8 cellular contexts compared by ENCODE assay signal in genomic region chr14:92122351-92122677, GRCh38. TPM values are rescaled to one million over a fixed set of nuclear protein-coding genes. Genes with fewer than 3 reads are reported as not detected.
DNase-seq lines count a peak whose midpoint lies in the region; ATAC-seq and TF ChIP-seq lines count a peak whose summit lies in the region.

No MANE protein-coding gene starts in this region.

- no peaks in the 10 kb centered on the region for H3K27me3 Mint-ChIP-seq in effector memory CD8-positive, alpha-beta T cell
- H3K27me3 Mint-ChIP-seq in memory B cell: no peaks in the 10 kb centered on the region

- peaks cover 10 to 52% (median 17%) of the 10 kb centered on the region in 4 donors for H3K4me1 ChIP-seq in transverse colon

- WGBS in transverse colon (ENCODE audit: low coverage in 1 of 2), 2 donors: 0% methylated on average over 13 to 22 of the region's 22 CpGs

- peak overlapping the region; percentile 99 for H3K4me3 Mint-ChIP-seq in effector memory CD8-positive, alpha-beta T cell
- H3K4me3 Mint-ChIP-seq in memory B cell: peak overlapping the region; percentile 98

- ATAC-seq in HG02642 (IDR thresholded peaks at IDR 0.05; ENCODE audit: poor library complexity, unreplicated experiment): peak; percentile 14
- peak; percentile 2 for ATAC-seq in effector memory CD8-positive, alpha-beta T cell (replicated peaks)
- ATAC-seq in memory B cell (ENCODE audit: low read depth): peak; percentile 7
- no peak for ATAC-seq in HG03457 (IDR thresholded peaks at IDR 0.05; ENCODE audit: unreplicated experiment)

- peaks cover 0 to 18% (median 0%) of the 10 kb centered on the region in 4 donors for H3K36me3 ChIP-seq in transverse colon

- TF ChIP-seq EP300 in transverse colon (IDR thresholded peaks at IDR 0.05; ENCODE audit: low read depth): no peak

- H3K36me3 Mint-ChIP-seq in effector memory CD8-positive, alpha-beta T cell (ENCODE audit: insufficient read depth): peaks cover 27% of the 10 kb centered on the region
- H3K36me3 Mint-ChIP-seq in memory B cell: peaks cover 9% of the 10 kb centered on the region

- in situ Hi-C loops in transverse colon (cut with MboI; ENCODE audit: low pct_ligation_motif_present in 1 of 4, low pct_unique_long_range_greater_than_20kb in 1 of 4, low sequenced_read_pairs in 3 of 4): no loop called here

- TF ChIP-seq POLR2A in transverse colon (IDR thresholded peaks at IDR 0.05): no peak

- H3K4me1 Mint-ChIP-seq in effector memory CD8-positive, alpha-beta T cell (ENCODE audit: low read depth in 2 of 2): peaks cover 27 to 48% of the 10 kb centered on the region in 2 donors
- H3K4me1 Mint-ChIP-seq in memory B cell: peaks cover 24% of the 10 kb centered on the region

- intact Hi-C loops in transverse colon (cut with DNase I; ENCODE audit: low total_unique reads): no loop called here

- H3K9me3 ChIP-seq in transverse colon: no peaks in the 10 kb centered on the region

- no peaks in the 10 kb centered on the region for H3K27me3 ChIP-seq in transverse colon

- TF ChIP-seq CTCF in transverse colon (IDR thresholded peaks at IDR 0.05): no peak

- peak; percentile 68 for DNase-seq in NCI-H748 (lab: John Stamatoyannopoulos, UW; ENCODE audit: unreplicated experiment)
- no peak for DNase-seq in NCI-H748 treated with DMSO at 0.1 percent for 48 hours (lab: John Stamatoyannopoulos, UW)
- peak; percentile 28 for DNase-seq in RPMI7951 (ENCODE audit: low read depth)
- DNase-seq in effector memory CD8-positive, alpha-beta T cell: no peak
- DNase-seq in memory B cell (ENCODE audit: low spot score in 2 of 2): no peak
- DNase-seq in transverse colon: peak; percentile 23

- H3K27ac ChIP-seq in transverse colon: peak overlapping the region; percentile 88 to 97 (median 96)

- no peaks in the 10 kb centered on the region for H3K9me3 Mint-ChIP-seq in effector memory CD8-positive, alpha-beta T cell
- no peaks in the 10 kb centered on the region for H3K9me3 Mint-ChIP-seq in memory B cell

- peak overlapping the region; percentile 80 to 97 (median 92) for H3K4me3 ChIP-seq in transverse colon

- H3K27ac Mint-ChIP-seq in effector memory CD8-positive, alpha-beta T cell: peak overlapping the region; percentile 99 to 100
- peak overlapping the region; percentile 96 for H3K27ac Mint-ChIP-seq in memory B cell

RNA-seq across cellular contexts. Expression of gene CPSF2, which starts 0.5 kb away (rescaled TPM):
- total RNA-seq in RPMI7951 (2014; rRNA removed; shearing (Covaris generic)): 40.6 and 56.0 TPM in 2 replicates
- 10 to 100 TPM in 2 of 4 donors, 1 to 10 TPM in 2; 4.5 to 25.9 (median 17.0) TPM for total RNA-seq in transverse colon

RNA-seq across cellular contexts. Expression of gene NDUFB1, which starts 0.8 kb away (rescaled TPM):
- total RNA-seq in RPMI7951 (2014; rRNA removed; shearing (Covaris generic)): 428 and 472 TPM in 2 replicates
- 100 to 1,000 TPM in 2 of 4 donors, 10 to 100 TPM in 2; 31.4 to 434 (median 161) TPM for total RNA-seq in transverse colon

RNA-seq across cellular contexts. Expression of gene ATXN3, which starts 15.9 kb away (rescaled TPM):
- 21.4 and 26.0 TPM in 2 replicates for total RNA-seq in RPMI7951 (2014; rRNA removed; shearing (Covaris generic))
- total RNA-seq in transverse colon: 10 to 100 TPM; 17.1 to 35.6 (median 25.9) TPM

Comparison
In these comparisons a context has a peak if more than half of its experiments do, and no peak if none do; other contexts are left out.
1. DNase-seq: peak in NCI-H748 (single experiment), RPMI7951 (single experiment) and transverse colon (single experiment); none in NCI-H748 treated with DMSO at 0.1 percent for 48 hours (single experiment), effector memory CD8-positive, alpha-beta T cell (0 of 3) and memory B cell (0 of 2).